ENCODE assay signal across 24 cellular contexts in genomic region chr7:122844191-122844988, GRCh38. TPM values are rescaled to one million over a fixed set of nuclear protein-coding genes. Genes with fewer than 3 reads are reported as not detected.
"Had no signal": no experiment of that assay in that cellular context is flagged by ENCODE, and none has a peak within 500 bp of the region (broad histone marks: within the 10 kb centered on the region; RNA-seq: fewer than 3 reads in every experiment).

No MANE protein-coding gene starts in this region.

- H3K9me3 ChIP-seq: adrenal gland, left lung, thyroid gland had no signal

- H3K4me3 ChIP-seq: adrenal gland, left lung, thyroid gland had no signal

- H3K4me1 ChIP-seq: foreskin keratinocyte, thyroid gland had no signal

- FAIRE-seq: astrocyte, bronchial epithelial cell had no signal

- H3K27me3 ChIP-seq: adrenal gland, foreskin keratinocyte, left lung, thyroid gland had no signal

- ATAC-seq: activated CD8-positive, alpha-beta T cell treated with anti-CD3 and anti-CD28 coated beads, Interleukin-2, amount 10 ng/mL, durations not matched to agents 7 days and 5 days; activated T-cell treated with anti-CD3 and anti-CD28 coated beads, Interleukin-2, amount 50 U/mL, for 4 hours; foreskin keratinocyte; left lung had no signal

- H3K27ac ChIP-seq: adrenal gland, epithelial cell of prostate, foreskin keratinocyte had no signal

- DNase-seq: activated CD4-positive, alpha-beta T cell treated with anti-CD3 and anti-CD28 coated beads, Interleukin-2, amount 10 ng/mL, durations not matched to agents 24 days and 14 days; activated CD4-positive, CD25-positive, alpha-beta regulatory T cell; activated CD8-positive, alpha-beta T cell treated with anti-CD3 and anti-CD28 coated beads, Interleukin-2, amount 10 ng/mL, durations not matched to agents 7 days and 5 days; activated effector memory CD4-positive, alpha-beta T cell treated with Interleukin-2 at 50 U/mL for 16 hours; activated naive CD4-positive, alpha-beta T cell treated with anti-CD3 and anti-CD28 coated beads, Interleukin-2, amount 50 U/mL, for 16 hours; activated T-cell treated with anti-CD3 and anti-CD28 coated beads, Interleukin-2, amount 50 U/mL, for 4 hours; adrenal gland; cerebellar nuclear complex; effector memory CD4-positive, alpha-beta T cell; foreskin keratinocyte; glutamatergic neuron; left lung; occipital lobe; stimulated activated CD4-positive, alpha-beta T cell treated with anti-CD3 and anti-CD28 coated beads, Interleukin-12 subunit alpha, Interleukin-12 subunit beta, amount 100 ng/mL, for 4 hours; stimulated activated CD4-positive, alpha-beta T cell treated with anti-CD3 and anti-CD28 coated beads, Interleukin-1b, Interleukin-23, amount 100 ng/mL, for 48 hours; stimulated activated CD8-positive, alpha-beta memory T cell treated with anti-CD3 and anti-CD28 coated beads, Interleukin-4, amount 100 ng/mL, for 48 hours; stimulated activated naive CD4-positive, alpha-beta T cell; T-helper 1 cell; T-helper 9 cell; thyroid gland had no signal

- H3K36me3 ChIP-seq: adrenal gland, left lung, thyroid gland had no signal

RNA-seq across cellular contexts. Expression of gene CADPS2, which starts 41.9 kb away (rescaled TPM):
- total RNA-seq: activated CD4-positive, alpha-beta T cell treated with anti-CD3 and anti-CD28 coated beads, Interleukin-2, amount 10 ng/mL, durations not matched to agents 24 days and 14 days; activated CD8-positive, alpha-beta T cell treated with anti-CD3 and anti-CD28 coated beads, Interleukin-2, amount 10 ng/mL, durations not matched to agents 7 days and 5 days; mononuclear cell had no signal
